In the genomic region with DNA sequence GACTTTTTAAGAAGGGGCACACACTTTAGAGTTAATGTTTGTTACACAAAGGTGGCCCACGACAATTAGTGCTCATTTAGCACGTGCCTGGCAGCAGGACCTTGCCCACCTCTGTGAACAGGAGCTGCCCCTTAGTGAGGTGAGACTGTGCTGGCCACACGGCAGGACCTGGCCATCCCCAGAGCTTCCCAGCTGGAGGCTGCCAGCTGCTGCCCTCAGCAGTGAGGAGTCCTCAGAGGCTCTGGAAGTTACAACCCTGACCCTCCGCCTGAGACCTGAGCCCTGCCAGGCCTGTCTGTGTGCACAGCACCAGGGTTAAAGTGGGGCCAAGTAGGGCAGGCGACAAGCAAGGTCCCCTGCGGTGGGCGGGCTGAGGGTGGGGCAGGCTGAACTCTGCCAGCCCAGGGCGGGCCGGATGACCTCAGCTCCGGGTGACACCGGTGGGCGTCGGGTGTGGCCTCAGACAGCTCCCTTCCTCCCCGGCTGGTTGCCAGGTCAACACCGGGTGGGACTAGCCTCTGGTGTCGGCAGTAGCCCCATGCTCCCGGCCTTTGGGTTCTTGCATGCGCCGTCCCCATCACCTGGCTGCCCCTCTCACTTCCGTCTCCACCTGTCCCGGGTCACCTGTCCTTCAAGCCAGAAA, we compare ENCODE assay signal across 9 cellular contexts. TPM values are rescaled to one million over a fixed set of nuclear protein-coding genes. Genes with fewer than 3 reads are reported as not detected.
A peak's percentile ranks its signal among the peaks of the same experiment; 100 is the strongest.
DNase-seq lines count a peak whose midpoint lies in the region; FAIRE-seq and TF ChIP-seq lines count a peak whose summit lies in the region.
"Had no signal": no experiment of that assay in that cellular context is flagged by ENCODE, and none has a peak within 500 bp of the region (broad histone marks: within the 10 kb centered on the region; RNA-seq: fewer than 3 reads in every experiment).

No MANE protein-coding gene starts in this region.

- no peaks in the 10 kb centered on the region for H3K9me3 Mint-ChIP-seq in nephron

- dilution Hi-C loops in endothelial cell of umbilical vein (cut with MboI; ENCODE audit: extremely low pct_ligation_motif_present, low sequenced_read_pairs), result no loop called here

- peaks cover 8% of the 10 kb centered on the region for H3K4me1 ChIP-seq in endothelial cell of umbilical vein (ENCODE audit: control insufficient read depth, extremely low read depth, insufficient read depth, low read length)

- peak overlapping the region; percentile 5 to 83 (median 69) for H3K27ac Mint-ChIP-seq in nephron

- DNase-seq in Caki2 (ENCODE audit: low read depth) (peak; percentile 94), LNCaP clone FGC (ENCODE audit: low read depth) (no peak), endothelial cell of umbilical vein (ENCODE audit: low read depth, low spot score) (no peak), GF-D8 (lab: John Stamatoyannopoulos, UW) (no peak), NCI-H1105 (lab: John Stamatoyannopoulos, UW) (no peak), SW 1271 (lab: John Stamatoyannopoulos, UW) (no peak), NCI-H226 (no peak)

- POLR2A ChIA-PET in endothelial cell of umbilical vein (lab: Charles Lee), result interaction anchor here (0.6 to 0.9 kb wide), 2 partner anchors 18 to 43 kb away, joined by 3 to 7 read pairs; no protein-coding TSS in a partner anchor

- no peaks in the 10 kb centered on the region for H3K36me3 Mint-ChIP-seq in nephron (ENCODE audit: low read depth)

- CTCF ChIA-PET in endothelial cell of umbilical vein (lab: Charles Lee), result interaction anchor here (0.5 to 2.0 kb wide), 15 partner anchors 9 to 217 kb away, joined by 3 to 17 read pairs (median 5); a partner anchor contains a TSS

- no peaks in the 10 kb centered on the region for H3K9me1 ChIP-seq in endothelial cell of umbilical vein (replicated peaks; ENCODE audit: control insufficient read depth, extremely low read depth, insufficient read depth, low read length)

- H3K9ac ChIP-seq in endothelial cell of umbilical vein (replicated peaks; ENCODE audit: extremely low read depth, insufficient read depth, low read length), result peak overlapping the region; percentile 38

- H3K4me3 ChIP-seq in LNCaP clone FGC (ENCODE audit: low read depth, low read length) (peak overlapping the region; percentile 44), endothelial cell of umbilical vein (replicated peaks in 1 of 3; ENCODE audit: insufficient read depth in 1 of 3, low read depth in 1 of 3, low read length in 3 of 3) (peak overlapping the region in 2 of 3 experiments; percentile 34 to 41)

- H4K20me1 ChIP-seq in endothelial cell of umbilical vein (replicated peaks; ENCODE audit: control insufficient read depth, extremely low read depth, insufficient read depth, low read length), result no peaks in the 10 kb centered on the region

- H3K4me1 Mint-ChIP-seq in nephron, result peaks cover 5% of the 10 kb centered on the region

- H3K27ac ChIP-seq in endothelial cell of umbilical vein (ENCODE audit: insufficient read depth, low read depth, low read length), result no peak overlapping the region

- H3K4me2 ChIP-seq in endothelial cell of umbilical vein (ENCODE audit: insufficient read depth, low read length), result peak overlapping the region; percentile 45

- BruUV-seq in endothelial cell of umbilical vein (replicated peaks; lab: Mats Ljungman, UMichigan), result no TSS peak

- H2AFZ ChIP-seq in endothelial cell of umbilical vein (ENCODE audit: low read depth, low read length), result peak overlapping the region; percentile 89

- H3K27me3 Mint-ChIP-seq in nephron (ENCODE audit: low read depth), result peaks cover 10% of the 10 kb centered on the region

- intact Hi-C loops in endothelial cell of umbilical vein (cut with micrococcal nuclease), result loop anchor here (1.0 to 2.0 kb wide), 5 partner anchors 9 to 110 kb away; no protein-coding TSS in a partner anchor

- no peaks in the 10 kb centered on the region for H3K27me3 ChIP-seq in endothelial cell of umbilical vein (ENCODE audit: control insufficient read depth in 2 of 2, insufficient read depth in 2 of 2, low read length in 2 of 2)

- no peak for TF ChIP-seq POLR2A in endothelial cell of umbilical vein (IDR thresholded peaks at IDR 0.05; ENCODE audit: low read depth, low read length)

- no peaks in the 10 kb centered on the region for H3K36me3 ChIP-seq in endothelial cell of umbilical vein (ENCODE audit: control insufficient read depth in 2 of 2, extremely low read depth in 1 of 2, insufficient read depth in 2 of 2, low read length in 2 of 2)

- H3K4me3 Mint-ChIP-seq in nephron, result peak overlapping the region in 1 of 3 experiments; percentile 42

- TF ChIP-seq CTCF in LNCaP clone FGC (IDR thresholded peaks at IDR 0.05; ENCODE audit: control insufficient read depth, extremely low read depth, insufficient read depth), result no peak
- no peak for TF ChIP-seq CTCF in endothelial cell of umbilical vein (IDR thresholded peaks at IDR 0.05; ENCODE audit: extremely low read depth in 1 of 2, insufficient read depth in 1 of 2, low read depth in 1 of 2, low read length in 2 of 2)
- TF ChIP-seq CTCF in nephron (IDR thresholded peaks at IDR 0.05; ENCODE audit: unreplicated experiment in 3 of 3), result no peak

- peak; percentile 21 for FAIRE-seq in endothelial cell of umbilical vein (lab: Jason Lieb, UNC)
- FAIRE-seq: frontal cortex had no signal

- in situ Hi-C loops in Caki2 (cut with HindIII; ENCODE audit: low pct_unique_long_range_greater_than_20kb, low sequenced_read_pairs), result no loop called here

- H3K79me2 ChIP-seq in endothelial cell of umbilical vein (ENCODE audit: control insufficient read depth, insufficient read depth, low read length), result no peaks in the 10 kb centered on the region

- no peaks in the 10 kb centered on the region for H3K9me3 ChIP-seq in endothelial cell of umbilical vein (replicated peaks; ENCODE audit: control insufficient read depth, insufficient read depth, low read length)

TF ChIP-seq in endothelial cell of umbilical vein, 7 proteins besides CTCF, POLR2A, EP300 and RAD21:
- TF ChIP-seq, protein P1, sequence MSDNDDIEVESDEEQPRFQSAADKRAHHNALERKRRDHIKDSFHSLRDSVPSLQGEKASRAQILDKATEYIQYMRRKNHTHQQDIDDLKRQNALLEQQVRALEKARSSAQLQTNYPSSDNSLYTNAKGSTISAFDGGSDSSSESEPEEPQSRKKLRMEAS (IDR thresholded peaks at IDR 0.05; ENCODE audit: insufficient read depth, insufficient read length), result no peak
- TF ChIP-seq POLR2AphosphoS5 (IDR thresholded peaks at IDR 0.05; ENCODE audit: insufficient read depth, low read depth, low read length), result no peak
- no peak for TF ChIP-seq GATA2 (IDR thresholded peaks at IDR 0.05; ENCODE audit: insufficient read depth, insufficient read length, low read depth, low read length)
- TF ChIP-seq MYC (IDR thresholded peaks at IDR 0.05; ENCODE audit: low read depth, low read length), result no peak
- TF ChIP-seq FOS (IDR thresholded peaks at IDR 0.05; ENCODE audit: borderline replicate concordance, insufficient read depth, low read length), result no peak
- TF ChIP-seq EZH2 (IDR thresholded peaks at IDR 0.05; ENCODE audit: borderline replicate concordance, low read depth, low read length, severe bottlenecking), result no peak

RNA-seq across cellular contexts. Expression of a gene that starts 9.2 kb away (rescaled TPM):
- total RNA-seq in Caki2 (2014; rRNA removed; shearing (Covaris generic); ENCODE audit: low replicate concordance), result 7.5 TPM in 1 of 2 replicates, not detected in the other
- not detected in 2 replicates for total RNA-seq in endothelial cell of umbilical vein
- polyA plus RNA-seq in endothelial cell of umbilical vein, result not detected in 2 replicates
- not detected in 2 replicates for polyA plus RNA-seq in endothelial cell of umbilical vein (2011; cell fraction: cytosol; rRNA removed)
- polyA plus RNA-seq in endothelial cell of umbilical vein (2011; cell fraction: nucleus; rRNA removed), result not detected in 2 replicates
- not detected in 2 replicates for polyA plus RNA-seq in endothelial cell of umbilical vein (2012)
- not detected in 2 replicates for polyA minus RNA-seq in endothelial cell of umbilical vein
- polyA minus RNA-seq in endothelial cell of umbilical vein (2011; cell fraction: cytosol; rRNA and poly(A)+ RNA removed), result not detected
- not detected in 2 replicates for polyA minus RNA-seq in endothelial cell of umbilical vein (2011; cell fraction: nucleus; rRNA and poly(A)+ RNA removed)
- total RNA-seq: frontal cortex had no signal

RNA-seq across cellular contexts. Expression of a gene that starts 17.5 kb away (rescaled TPM):
- total RNA-seq in Caki2 (2014; rRNA removed; shearing (Covaris generic); ENCODE audit: low replicate concordance), result 7.5 and 12.9 TPM in 2 replicates
- total RNA-seq in endothelial cell of umbilical vein, result 131 and 136 TPM in 2 replicates
- polyA plus RNA-seq in endothelial cell of umbilical vein, result 82.6 and 93.7 TPM in 2 replicates
- 91.3 and 93.3 TPM in 2 replicates for polyA plus RNA-seq in endothelial cell of umbilical vein (2011; cell fraction: cytosol; rRNA removed)
- polyA plus RNA-seq in endothelial cell of umbilical vein (2011; cell fraction: nucleus; rRNA removed), result 301 and 323 TPM in 2 replicates
- polyA plus RNA-seq in endothelial cell of umbilical vein (2012), result 81.5 and 92.0 TPM in 2 replicates
- 217 and 238 TPM in 2 replicates for polyA minus RNA-seq in endothelial cell of umbilical vein
- 43.9 TPM for polyA minus RNA-seq in endothelial cell of umbilical vein (2011; cell fraction: cytosol; rRNA and poly(A)+ RNA removed)
- polyA minus RNA-seq in endothelial cell of umbilical vein (2011; cell fraction: nucleus; rRNA and poly(A)+ RNA removed), result 147 and 209 TPM in 2 replicates

RNA-seq across cellular contexts. Expression of a gene that starts 19.7 kb away (rescaled TPM):
- total RNA-seq in Caki2 (2014; rRNA removed; shearing (Covaris generic); ENCODE audit: low replicate concordance), result 0.98 TPM in 1 of 2 replicates, not detected in the other
- total RNA-seq in endothelial cell of umbilical vein, result not detected in 2 replicates
- polyA plus RNA-seq in endothelial cell of umbilical vein, result not detected in 2 replicates
- not detected in 2 replicates for polyA plus RNA-seq in endothelial cell of umbilical vein (2011; cell fraction: cytosol; rRNA removed)
- not detected in 2 replicates for polyA plus RNA-seq in endothelial cell of umbilical vein (2011; cell fraction: nucleus; rRNA removed)
- polyA plus RNA-seq in endothelial cell of umbilical vein (2012), result not detected in 2 replicates
- polyA minus RNA-seq in endothelial cell of umbilical vein, result not detected in 2 replicates
- polyA minus RNA-seq in endothelial cell of umbilical vein (2011; cell fraction: cytosol; rRNA and poly(A)+ RNA removed), result not detected
- polyA minus RNA-seq in endothelial cell of umbilical vein (2011; cell fraction: nucleus; rRNA and poly(A)+ RNA removed), result not detected in 2 replicates

RNA-seq across cellular contexts. Expression of a gene that starts 48.4 kb away (rescaled TPM):
- 124 and 157 TPM in 2 replicates for total RNA-seq in Caki2 (2014; rRNA removed; shearing (Covaris generic); ENCODE audit: low replicate concordance)
- total RNA-seq in endothelial cell of umbilical vein, result 31.6 and 37.5 TPM in 2 replicates
- 42.7 and 48.5 TPM in 2 replicates for polyA plus RNA-seq in endothelial cell of umbilical vein
- polyA plus RNA-seq in endothelial cell of umbilical vein (2011; cell fraction: cytosol; rRNA removed), result 17.1 and 22.4 TPM in 2 replicates
- polyA plus RNA-seq in endothelial cell of umbilical vein (2011; cell fraction: nucleus; rRNA removed), result 137 and 182 TPM in 2 replicates
- 28.3 and 36.7 TPM in 2 replicates for polyA plus RNA-seq in endothelial cell of umbilical vein (2012)
- polyA minus RNA-seq in endothelial cell of umbilical vein, result 24.5 and 32.4 TPM in 2 replicates
- polyA minus RNA-seq in endothelial cell of umbilical vein (2011; cell fraction: cytosol; rRNA and poly(A)+ RNA removed), result 136 TPM
- polyA minus RNA-seq in endothelial cell of umbilical vein (2011; cell fraction: nucleus; rRNA and poly(A)+ RNA removed), result 13.7 and 21.2 TPM in 2 replicates
